In genomic region chr21:45010096-45010495, GRCh38 we compare ENCODE assay signal across 20 cellular contexts.
DNase-seq lines count a peak whose midpoint lies in the region; ATAC-seq and TF ChIP-seq lines count a peak whose summit lies in the region.
"Had no signal": no experiment of that assay in that cellular context is flagged by ENCODE, and none has a peak within 500 bp of the region (broad histone marks: within the 10 kb centered on the region; RNA-seq: fewer than 3 reads in every experiment).

No MANE protein-coding gene starts in this region.

- POLR2A ChIA-PET in RWPE1 (lab: Yijun Ruan, JAX; ENCODE audit: low non-redundant PET), result no interaction called here

- ATAC-seq in Right ventricle myocardium inferior (no peak), left ventricle myocardium superior (no peak), HG03039 (IDR thresholded peaks at IDR 0.05; ENCODE audit: unreplicated experiment) (no peak)
- ATAC-seq: naive thymus-derived CD4-positive, alpha-beta T cell; stimulated activated naive CD8-positive, alpha-beta T cell treated with anti-CD3 and anti-CD28 coated beads, Interleukin-15, amount 100 ng/mL, for 72 hours had no signal

- no peak overlapping the region for H3K27ac ChIP-seq in RWPE1
- no peak overlapping the region for H3K27ac ChIP-seq in spleen
- H3K27ac ChIP-seq: 22Rv1, parathyroid adenoma, transverse colon, VCaP had no signal

- peaks cover 0 to 37% (median 0%) of the 10 kb centered on the region in 7 donors for H3K27me3 ChIP-seq in spleen (replicated peaks in 1 of 7)

- H3K4me3 ChIP-seq in fibroblast of pulmonary artery (replicated peaks; ENCODE audit: low read depth, low read length), result no peak overlapping the region
- H3K4me3 ChIP-seq in spleen, result no peak overlapping the region
- H3K4me3 ChIP-seq: transverse colon had no signal

- H3K9me3 ChIP-seq in spleen, result peaks cover 0 to 12% (median 4%) of the 10 kb centered on the region in 8 donors
- H3K9me3 ChIP-seq: transverse colon had no signal

- no peaks in the 10 kb centered on the region for H3K36me3 ChIP-seq in spleen
- H3K36me3 ChIP-seq: transverse colon had no signal

- WGBS in spleen, 5 donors, result 48 to 73% (median 64%) methylated on average over 3 of the region's 3 CpGs

- DNase-seq in Right ventricle myocardium inferior (ENCODE audit: missing footprints), result peak; percentile 1
- DNase-seq in left ventricle myocardium superior, result no peak
- peak; percentile 42 for DNase-seq in RWPE1 (ENCODE audit: low spot score)
- peak; percentile 16 for DNase-seq in fibroblast of pulmonary artery (ENCODE audit: low read depth)
- peak; percentile 2 for DNase-seq in spleen
- no peak for DNase-seq in NCI-H446 (lab: John Stamatoyannopoulos, UW)
- no peak for DNase-seq in NCI-H1105 (lab: John Stamatoyannopoulos, UW)
- DNase-seq: effector memory CD4-positive, alpha-beta T cell; immature natural killer cell; naive thymus-derived CD4-positive, alpha-beta T cell; NCI-H187 treated with DMSO at 0.1 percent for 48 hours; NCI-H524; SHP77 treated with DMSO at 0.1 percent for 48 hours; stimulated activated CD4-positive, alpha-beta T cell treated with anti-CD3 and anti-CD28 coated beads, Interleukin-2, amount 100 ng/mL, for 48 hours; stimulated activated naive CD8-positive, alpha-beta T cell treated with anti-CD3 and anti-CD28 coated beads, Interleukin-15, amount 100 ng/mL, for 72 hours; transverse colon had no signal

- CTCF ChIA-PET in RWPE1 (lab: Yijun Ruan, JAX), result interaction anchor here (0.7 kb wide), 1 partner anchor 195 kb away, joined by 3 read pairs; no protein-coding TSS in a partner anchor

- intact Hi-C loops in Right ventricle myocardium inferior (cut with DNase I) (loop anchor here (10.0 kb wide), 1 partner anchor 45 kb away; no protein-coding TSS in a partner anchor), left ventricle myocardium superior (cut with micrococcal nuclease) (no loop called here), spleen (cut with DNase I; ENCODE audit: low total_unique reads) (no loop called here)

- TF ChIP-seq CTCF in RWPE1 (conservative IDR thresholded peaks at IDR 0.05; ENCODE audit: low read depth), result no peak
- TF ChIP-seq CTCF in fibroblast of pulmonary artery (IDR thresholded peaks at IDR 0.05; ENCODE audit: low read length, missing control alignments), result no peak
- TF ChIP-seq CTCF in spleen (IDR thresholded peaks at IDR 0.05 in 8 of 11, conservative IDR thresholded peaks at IDR 0.05 in 3 of 11), result no peak

- H3K4me1 ChIP-seq in spleen, result no peaks in the 10 kb centered on the region
- H3K4me1 ChIP-seq: parathyroid adenoma had no signal

- TF ChIP-seq POLR2A in spleen (IDR thresholded peaks at IDR 0.05), result no peak

Comparison
In these comparisons a context has a peak if more than half of its experiments do, and no peak if none do; other contexts are left out.
1. DNase-seq: peak in Right ventricle myocardium inferior (single experiment), RWPE1 (single experiment), fibroblast of pulmonary artery (single experiment) and spleen (single experiment); none in left ventricle myocardium superior (single experiment), NCI-H446 (0 of 2) and NCI-H1105 (single experiment).